Comparison of ENCODE assay signal across 15 cellular contexts in the genomic region with DNA sequence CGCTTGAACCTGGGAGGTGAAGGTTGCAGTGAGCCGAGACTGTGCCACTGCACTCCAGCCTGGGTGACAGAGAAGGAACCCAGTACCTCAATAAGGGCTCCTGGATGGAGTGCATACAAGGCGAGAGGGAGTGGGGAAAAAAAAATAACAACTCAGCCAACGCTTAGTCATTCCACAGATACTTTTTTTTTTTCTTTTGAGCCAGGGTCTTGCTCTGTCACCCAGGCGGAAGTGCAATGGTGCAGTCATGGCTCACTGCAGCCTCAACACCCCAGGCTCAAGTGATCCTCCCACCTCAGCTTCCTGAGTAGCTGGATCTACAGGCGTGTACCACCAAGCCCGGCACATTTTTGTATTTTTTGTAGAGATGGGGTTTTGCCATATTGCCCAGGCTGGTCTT. TPM values are rescaled to one million over a fixed set of nuclear protein-coding genes. Genes with fewer than 3 reads are reported as not detected.
DNase-seq lines count a peak whose midpoint lies in the region; ATAC-seq and TF ChIP-seq lines count a peak whose summit lies in the region.
"Had no signal": no experiment of that assay in that cellular context is flagged by ENCODE, and none has a peak within 500 bp of the region (broad histone marks: within the 10 kb centered on the region; RNA-seq: fewer than 3 reads in every experiment).

No MANE protein-coding gene starts in this region.

- WGBS in thyroid gland, 2 donors, result 50 to 71% methylated on average over 7 of the region's 7 CpGs
- WGBS in hepatocyte (ENCODE audit: low lambda C conversion rate, missing lambda C conversion rate), result 90% methylated on average over 7 of the region's 7 CpGs

- H3K79me2 ChIP-seq in hepatocyte, result no peaks in the 10 kb centered on the region
- H3K79me2 ChIP-seq: parathyroid adenoma had no signal

- DNase-seq in activated naive CD8-positive, alpha-beta T cell treated with anti-CD3 and anti-CD28 coated beads, Interleukin-2, amount 50 U/mL, for 24 hours, result no peak
- DNase-seq in activated naive CD8-positive, alpha-beta T cell treated with anti-CD3 and anti-CD28 coated beads for 36 hours, result no peak
- peak; percentile 12 for DNase-seq in MV-4-11 (lab: John Stamatoyannopoulos, UW)
- DNase-seq in thyroid gland, result peak; percentile 38 to 65
- no peak for DNase-seq in hepatocyte (ENCODE audit: low spot score)
- no peak for DNase-seq in progenitor cell of endocrine pancreas (ENCODE audit: low spot score, unreplicated experiment)
- DNase-seq in hepatic stellate cell (ENCODE audit: low spot score), result no peak
- DNase-seq: activated CD4-positive, alpha-beta T cell treated with anti-CD3 and anti-CD28 coated beads for 4 hours; activated naive CD8-positive, alpha-beta T cell treated with anti-CD3 and anti-CD28 coated beads, Interleukin-2, amount 10 ng/mL, durations not matched to agents 7 days and 5 days; left cardiac atrium; NCI-H446 treated with DMSO at 0.1 percent for 48 hours; SIG-M5 had no signal

- no peaks in the 10 kb centered on the region for H3K9me3 Mint-ChIP-seq in activated naive CD8-positive, alpha-beta T cell treated with anti-CD3 and anti-CD28 coated beads, Interleukin-2, amount 50 U/mL, for 24 hours
- H3K9me3 Mint-ChIP-seq in activated naive CD8-positive, alpha-beta T cell treated with anti-CD3 and anti-CD28 coated beads for 36 hours, result no peaks in the 10 kb centered on the region
- no peaks in the 10 kb centered on the region for H3K9me3 Mint-ChIP-seq in dendritic cell treated with granulocyte-macrophage colony-stimulating factor and Interleukin-4, amounts not matched to agents 40 ng/mL and 50 ng/mL, for 4 days
- no peaks in the 10 kb centered on the region for H3K9me3 Mint-ChIP-seq in progenitor cell of endocrine pancreas (ENCODE audit: low read depth)
- H3K9me3 Mint-ChIP-seq: activated naive CD8-positive, alpha-beta T cell treated with anti-CD3 and anti-CD28 coated beads, Interleukin-2, amount 10 ng/mL, durations not matched to agents 7 days and 5 days had no signal

- H3K27me3 ChIP-seq in thyroid gland, result no peaks in the 10 kb centered on the region
- no peaks in the 10 kb centered on the region for H3K27me3 ChIP-seq in hepatocyte

- H3K4me3 Mint-ChIP-seq in activated naive CD8-positive, alpha-beta T cell treated with anti-CD3 and anti-CD28 coated beads, Interleukin-2, amount 50 U/mL, for 24 hours, result no peak overlapping the region
- no peak overlapping the region for H3K4me3 Mint-ChIP-seq in activated naive CD8-positive, alpha-beta T cell treated with anti-CD3 and anti-CD28 coated beads for 36 hours
- no peak overlapping the region for H3K4me3 Mint-ChIP-seq in dendritic cell treated with granulocyte-macrophage colony-stimulating factor and Interleukin-4, amounts not matched to agents 40 ng/mL and 50 ng/mL, for 4 days
- H3K4me3 Mint-ChIP-seq in progenitor cell of endocrine pancreas (ENCODE audit: low read depth), result no peak overlapping the region
- H3K4me3 Mint-ChIP-seq: activated naive CD8-positive, alpha-beta T cell treated with anti-CD3 and anti-CD28 coated beads, Interleukin-2, amount 10 ng/mL, durations not matched to agents 7 days and 5 days had no signal

- H3K4me3 ChIP-seq in thyroid gland (replicated peaks in 1 of 3) (no peak overlapping the region), hepatocyte (no peak overlapping the region)

- peaks cover 10 to 29% of the 10 kb centered on the region in 2 donors for H3K4me1 ChIP-seq in thyroid gland
- peaks cover 10% of the 10 kb centered on the region for H3K4me1 ChIP-seq in hepatocyte (ENCODE audit: insufficient read depth)
- H3K4me1 ChIP-seq: parathyroid adenoma had no signal

- TF ChIP-seq CTCF in thyroid gland (IDR thresholded peaks at IDR 0.05) (no peak), hepatocyte (IDR thresholded peaks at IDR 0.05; ENCODE audit: poor library complexity) (no peak), progenitor cell of endocrine pancreas (IDR thresholded peaks at IDR 0.05; ENCODE audit: unreplicated experiment) (no peak)

- H3K9me3 ChIP-seq in thyroid gland (no peaks in the 10 kb centered on the region), hepatocyte (ENCODE audit: low read depth) (no peaks in the 10 kb centered on the region)

- H3K36me3 ChIP-seq in thyroid gland (no peaks in the 10 kb centered on the region), hepatocyte (replicated peaks; ENCODE audit: insufficient read depth, low read depth) (no peaks in the 10 kb centered on the region)

- ATAC-seq in activated naive CD8-positive, alpha-beta T cell treated with anti-CD3 and anti-CD28 coated beads, Interleukin-2, amount 50 U/mL, for 24 hours, result peak; percentile 18

- intact Hi-C loops in dendritic cell treated with granulocyte-macrophage colony-stimulating factor and Interleukin-4, amounts not matched to agents 40 ng/mL and 50 ng/mL, for 4 days (cut with micrococcal nuclease), result loop anchor here (5.0 kb wide), 1 partner anchor 43 kb away; no protein-coding TSS in a partner anchor
- intact Hi-C loops in thyroid gland (cut with DNase I), result no loop called here

- no peaks in the 10 kb centered on the region for H3K36me3 Mint-ChIP-seq in activated naive CD8-positive, alpha-beta T cell treated with anti-CD3 and anti-CD28 coated beads, Interleukin-2, amount 50 U/mL, for 24 hours (ENCODE audit: low read depth)
- H3K36me3 Mint-ChIP-seq in activated naive CD8-positive, alpha-beta T cell treated with anti-CD3 and anti-CD28 coated beads for 36 hours, result no peaks in the 10 kb centered on the region
- no peaks in the 10 kb centered on the region for H3K36me3 Mint-ChIP-seq in dendritic cell treated with granulocyte-macrophage colony-stimulating factor and Interleukin-4, amounts not matched to agents 40 ng/mL and 50 ng/mL, for 4 days (ENCODE audit: low read depth)
- H3K36me3 Mint-ChIP-seq in progenitor cell of endocrine pancreas (ENCODE audit: insufficient read depth), result no peaks in the 10 kb centered on the region
- H3K36me3 Mint-ChIP-seq: activated naive CD8-positive, alpha-beta T cell treated with anti-CD3 and anti-CD28 coated beads, Interleukin-2, amount 10 ng/mL, durations not matched to agents 7 days and 5 days had no signal

- H3K9me2 ChIP-seq in hepatocyte (replicated peaks; ENCODE audit: insufficient read depth), result no peaks in the 10 kb centered on the region

- no peak overlapping the region for H2AFZ ChIP-seq in hepatocyte
- H2AFZ ChIP-seq: parathyroid adenoma had no signal

- no peak overlapping the region for H3K27ac Mint-ChIP-seq in activated naive CD8-positive, alpha-beta T cell treated with anti-CD3 and anti-CD28 coated beads, Interleukin-2, amount 50 U/mL, for 24 hours
- no peak overlapping the region for H3K27ac Mint-ChIP-seq in activated naive CD8-positive, alpha-beta T cell treated with anti-CD3 and anti-CD28 coated beads for 36 hours
- H3K27ac Mint-ChIP-seq in dendritic cell treated with granulocyte-macrophage colony-stimulating factor and Interleukin-4, amounts not matched to agents 40 ng/mL and 50 ng/mL, for 4 days, result peak overlapping the region; percentile 76
- no peak overlapping the region for H3K27ac Mint-ChIP-seq in progenitor cell of endocrine pancreas
- H3K27ac Mint-ChIP-seq: activated naive CD8-positive, alpha-beta T cell treated with anti-CD3 and anti-CD28 coated beads, Interleukin-2, amount 10 ng/mL, durations not matched to agents 7 days and 5 days had no signal

- TF ChIP-seq POLR2A in thyroid gland (IDR thresholded peaks at IDR 0.05), result no peak

- peaks cover 11% of the 10 kb centered on the region for H3K4me1 Mint-ChIP-seq in activated naive CD8-positive, alpha-beta T cell treated with anti-CD3 and anti-CD28 coated beads, Interleukin-2, amount 50 U/mL, for 24 hours
- peaks cover 12% of the 10 kb centered on the region for H3K4me1 Mint-ChIP-seq in activated naive CD8-positive, alpha-beta T cell treated with anti-CD3 and anti-CD28 coated beads for 36 hours
- H3K4me1 Mint-ChIP-seq in dendritic cell treated with granulocyte-macrophage colony-stimulating factor and Interleukin-4, amounts not matched to agents 40 ng/mL and 50 ng/mL, for 4 days (ENCODE audit: low read depth), result peaks cover 53% of the 10 kb centered on the region
- peaks cover 6% of the 10 kb centered on the region for H3K4me1 Mint-ChIP-seq in progenitor cell of endocrine pancreas (ENCODE audit: low read depth)

- H3K4me2 ChIP-seq in hepatocyte, result no peak overlapping the region

- H3K27me3 Mint-ChIP-seq in activated naive CD8-positive, alpha-beta T cell treated with anti-CD3 and anti-CD28 coated beads, Interleukin-2, amount 50 U/mL, for 24 hours, result peaks cover 10% of the 10 kb centered on the region
- H3K27me3 Mint-ChIP-seq in activated naive CD8-positive, alpha-beta T cell treated with anti-CD3 and anti-CD28 coated beads for 36 hours, result peaks cover 26% of the 10 kb centered on the region
- peaks cover 31% of the 10 kb centered on the region for H3K27me3 Mint-ChIP-seq in dendritic cell treated with granulocyte-macrophage colony-stimulating factor and Interleukin-4, amounts not matched to agents 40 ng/mL and 50 ng/mL, for 4 days
- peaks cover 4% of the 10 kb centered on the region for H3K27me3 Mint-ChIP-seq in progenitor cell of endocrine pancreas

- H4K20me1 ChIP-seq in hepatocyte (ENCODE audit: insufficient read depth, poor library complexity, severe bottlenecking), result no peaks in the 10 kb centered on the region

- H3K27ac ChIP-seq in thyroid gland (no peak overlapping the region), hepatocyte (no peak overlapping the region)
- H3K27ac ChIP-seq: parathyroid adenoma had no signal

RNA-seq across cellular contexts. Expression of gene GGTA1, which starts 59.5 kb away (rescaled TPM):
- total RNA-seq in activated naive CD8-positive, alpha-beta T cell treated with anti-CD3 and anti-CD28 coated beads for 36 hours, result not detected
- total RNA-seq in thyroid gland, result 10 to 100 TPM in 2 of 4 donors, 1 to 10 TPM in 2; 5.5 to 18.4 (median 7.9) TPM
- total RNA-seq in hepatocyte, result 0.07 and 0.72 TPM in 2 replicates
- polyA plus RNA-seq in hepatocyte, result 0.77 and 0.95 TPM in 2 replicates
- total RNA-seq in progenitor cell of endocrine pancreas, result not detected in 2 replicates
- total RNA-seq: activated naive CD8-positive, alpha-beta T cell treated with anti-CD3 and anti-CD28 coated beads, Interleukin-2, amount 10 ng/mL, durations not matched to agents 7 days and 5 days had no signal
- polyA plus RNA-seq: AG04450 had no signal

Comparison
In these comparisons a context has a peak if more than half of its experiments do, and no peak if none do; other contexts are left out.
1. DNase-seq: peak in MV-4-11 (single experiment) and thyroid gland (2 of 2); none in activated naive CD8-positive, alpha-beta T cell treated with anti-CD3 and anti-CD28 coated beads, Interleukin-2, amount 50 U/mL, for 24 hours (single experiment), activated naive CD8-positive, alpha-beta T cell treated with anti-CD3 and anti-CD28 coated beads for 36 hours (single experiment), hepatocyte (single experiment), progenitor cell of endocrine pancreas (single experiment) and hepatic stellate cell (single experiment).